ENCODE assay signal across 9 cellular contexts in genomic region chr3:71723452-71724170, GRCh38. TPM values are rescaled to one million over a fixed set of nuclear protein-coding genes. Genes with fewer than 3 reads are reported as not detected.
A peak's percentile ranks its signal among the peaks of the same experiment; 100 is the strongest.
DNase-seq lines count a peak whose midpoint lies in the region; ATAC-seq, FAIRE-seq and TF ChIP-seq lines count a peak whose summit lies in the region.
"Had no signal": no experiment of that assay in that cellular context is flagged by ENCODE, and none has a peak within 500 bp of the region (broad histone marks: within the 10 kb centered on the region; RNA-seq: fewer than 3 reads in every experiment).

No MANE protein-coding gene starts in this region.

- ATAC-seq in GM18870 (IDR thresholded peaks at IDR 0.05; ENCODE audit: unreplicated experiment) (peak; percentile 61), HG03439 (IDR thresholded peaks at IDR 0.05; ENCODE audit: unreplicated experiment) (no peak), left ventricle myocardium superior (no peak)

- H3K4me1 ChIP-seq in MM.1S (ENCODE audit: low read length) (peaks cover 28% of the 10 kb centered on the region), colonic mucosa (no peaks in the 10 kb centered on the region), small intestine (ENCODE audit: control insufficient read depth in 2 of 2, insufficient read depth in 1 of 2, low read depth in 1 of 2, low read length in 1 of 2) (no peaks in the 10 kb centered on the region)

- H3K9me3 ChIP-seq in MM.1S (replicated peaks; ENCODE audit: insufficient read depth, low read length) (no peaks in the 10 kb centered on the region), colonic mucosa (no peaks in the 10 kb centered on the region), small intestine (ENCODE audit: control insufficient read depth, low read depth) (no peaks in the 10 kb centered on the region)

- peaks cover 53% of the 10 kb centered on the region for H3K79me2 ChIP-seq in MM.1S (ENCODE audit: low read length)

- no peaks in the 10 kb centered on the region for H3K9me2 ChIP-seq in MM.1S (replicated peaks; ENCODE audit: insufficient read depth, low read length)

- H3K27me3 ChIP-seq in MM.1S (replicated peaks; ENCODE audit: insufficient read depth, low read length) (no peaks in the 10 kb centered on the region), colonic mucosa (no peaks in the 10 kb centered on the region), small intestine (ENCODE audit: control insufficient read depth in 2 of 2, insufficient read depth in 2 of 2, low read length in 2 of 2) (no peaks in the 10 kb centered on the region)

- H3K9ac ChIP-seq in MM.1S (ENCODE audit: low read length) (peak overlapping the region; percentile 87), colonic mucosa (ENCODE audit: low read depth in 2 of 2, low read length in 2 of 2) (peak overlapping the region in 1 of 2 donors; percentile 66)

- no peak overlapping the region for H2AFZ ChIP-seq in MM.1S (ENCODE audit: low read length)

- WGBS in small intestine, 3 donors = 6 to 19% (median 11%) methylated on average over 6 of the region's 6 CpGs

- H4K20me1 ChIP-seq in MM.1S (ENCODE audit: insufficient read depth, low read length) = no peaks in the 10 kb centered on the region

- peaks cover 22% of the 10 kb centered on the region for H3F3A ChIP-seq in MM.1S (ENCODE audit: insufficient read depth, low read length)

- no peak for TF ChIP-seq CTCF in MM.1S (IDR thresholded peaks at IDR 0.05; ENCODE audit: low read length)
- no peak for TF ChIP-seq CTCF in colonic mucosa (IDR thresholded peaks at IDR 0.05)

- H3K27ac ChIP-seq in MM.1S (ENCODE audit: low read length) (peak overlapping the region; percentile 84), colonic mucosa (peak overlapping the region; percentile 79), small intestine (ENCODE audit: low read depth in 1 of 2, low read length in 1 of 2) (peak overlapping the region in 1 of 2 donors; percentile 87)

- no peak for FAIRE-seq in small intestine (lab: Jason Lieb, UNC)

- H3K36me3 ChIP-seq in MM.1S (replicated peaks; ENCODE audit: insufficient read depth, low read length) (no peaks in the 10 kb centered on the region), colonic mucosa (no peaks in the 10 kb centered on the region), small intestine (ENCODE audit: control insufficient read depth in 2 of 2, insufficient read depth in 2 of 2, low read length in 2 of 2) (no peaks in the 10 kb centered on the region)

- intact Hi-C loops in colonic mucosa (cut with DNase I) = no loop called here
- intact Hi-C loops in left ventricle myocardium superior (cut with micrococcal nuclease) = no loop called here

- DNase-seq in MM.1S (peak; percentile 94), colonic mucosa (no peak), small intestine (peak; percentile 53), C1 segment of cervical spinal cord (lab: John Stamatoyannopoulos, UW) (no peak), COR-L47 (lab: John Stamatoyannopoulos, UW) (no peak), left ventricle myocardium superior (no peak)

- H3K4me3 ChIP-seq in MM.1S (ENCODE audit: low read length) = peak overlapping the region; percentile 92
- peak overlapping the region; percentile 71 for H3K4me3 ChIP-seq in colonic mucosa
- H3K4me3 ChIP-seq in small intestine (ENCODE audit: low read depth in 1 of 2, low read length in 2 of 2) = peak overlapping the region in 1 of 2 donors; percentile 95

- peak overlapping the region; percentile 91 for H3K4me2 ChIP-seq in MM.1S (ENCODE audit: low read depth, low read length)

RNA-seq across cellular contexts. Expression of gene EIF4E3, which starts 1.6 kb away (rescaled TPM):
- total RNA-seq in colonic mucosa (10 to 100 TPM; 14.5 to 44.2 TPM), left ventricle myocardium superior (55.7 TPM)
- polyA plus RNA-seq in small intestine = 10 to 100 TPM in 2 of 3 donors, 1 to 10 TPM in 1; 9.4 to 14.8 (median 11.3) TPM

RNA-seq across cellular contexts. Expression of gene GPR27, which starts 30.0 kb away (rescaled TPM):
- 1 to 10 TPM in 1 of 2 donors, under 1 TPM in 1; 0.61 to 2.2 TPM for total RNA-seq in colonic mucosa
- 1 to 10 TPM in 1 of 3 donors, not detected in 2; 1.0 TPM for polyA plus RNA-seq in small intestine
- 4.4 TPM for total RNA-seq in left ventricle myocardium superior
- total RNA-seq: glomerular endothelial cell had no signal

Comparison
In these comparisons a context has a peak if more than half of its experiments do, and no peak if none do; other contexts are left out.
1. DNase-seq: peak in MM.1S (single experiment) and small intestine (single experiment); none in colonic mucosa (single experiment), C1 segment of cervical spinal cord (0 of 14), COR-L47 (single experiment) and left ventricle myocardium superior (single experiment).